ENCODE assay signal across 10 cellular contexts in genomic region chr1:174967845-174968705, GRCh38. TPM values are rescaled to one million over a fixed set of nuclear protein-coding genes. Genes with fewer than 3 reads are reported as not detected.
DNase-seq lines count a peak whose midpoint lies in the region; ATAC-seq and TF ChIP-seq lines count a peak whose summit lies in the region.
"Had no signal": no experiment of that assay in that cellular context is flagged by ENCODE, and none has a peak within 500 bp of the region (broad histone marks: within the 10 kb centered on the region; RNA-seq: fewer than 3 reads in every experiment).

No MANE protein-coding gene starts in this region.

- no peak overlapping the region for H3K9ac ChIP-seq in SK-N-SH

- peak overlapping the region; percentile 73 for H3K4me3 Mint-ChIP-seq in activated B cell treated with CpG ODN at 0.5 μM for 24 hours

- H3K9me2 ChIP-seq in SK-N-SH: no peaks in the 10 kb centered on the region

- no peak overlapping the region for H2AFZ ChIP-seq in SK-N-SH (ENCODE audit: low read depth)

- H3K27ac Mint-ChIP-seq in activated B cell treated with CpG ODN at 0.5 μM for 24 hours: peak overlapping the region; percentile 85

- H3K4me1 Mint-ChIP-seq in activated B cell treated with CpG ODN at 0.5 μM for 24 hours: peaks cover 75% of the 10 kb centered on the region

- in situ Hi-C loops in ACHN (cut with HindIII; ENCODE audit: low pct_ligation_motif_present, low pct_unique_long_range_greater_than_20kb, low sequenced_read_pairs): no loop called here

- WGBS in SK-N-SH (ENCODE audit: low lambda C conversion rate): 67% methylated on average over 4 of the region's 4 CpGs
- 53 to 63% (median 55%) methylated on average over 4 of the region's 4 CpGs for WGBS in stomach, 5 donors

- POLR2A ChIA-PET in SK-N-SH (lab: Yijun Ruan, JAX): no interaction called here
- POLR2A ChIA-PET in activated B cell treated with CpG ODN at 0.5 μM for 24 hours (lab: Charles Lee): interaction anchor here (0.7 to 4.7 kb wide), 8 partner anchors 11 to 1492 kb away, joined by 3 to 34 read pairs (median 4); partner anchors contain the start of gene CACYBP

- TF ChIP-seq EP300 in SK-N-SH (IDR thresholded peaks at IDR 0.05; ENCODE audit: borderline replicate concordance in 1 of 2, low read depth in 1 of 2, low read length in 1 of 2) (no peak), stomach (IDR thresholded peaks at IDR 0.05) (no peak)

- CTCF ChIA-PET in SK-N-SH (lab: Yijun Ruan, JAX) (no interaction called here), activated B cell treated with CpG ODN at 0.5 μM for 24 hours (lab: Charles Lee) (interaction anchor here (0.6 kb wide), 1 partner anchor 225 kb away, joined by 4 read pairs; no protein-coding TSS in a partner anchor)

- H3K4me2 ChIP-seq in SK-N-SH: no peak overlapping the region

- H3K79me2 ChIP-seq in SK-N-SH (ENCODE audit: insufficient read depth): no peaks in the 10 kb centered on the region

- H3K27ac ChIP-seq in SK-N-SH (ENCODE audit: low read depth in 2 of 2, low read length in 1 of 2): no peak overlapping the region
- peak overlapping the region in 4 of 5 donors; percentile 60 to 81 (median 78) for H3K27ac ChIP-seq in stomach

- H3K9me3 Mint-ChIP-seq in activated B cell treated with CpG ODN at 0.5 μM for 24 hours: no peaks in the 10 kb centered on the region

- H3K9me3 ChIP-seq in SK-N-SH (no peaks in the 10 kb centered on the region), stomach (no peaks in the 10 kb centered on the region)
- H3K9me3 ChIP-seq: body of pancreas had no signal

- no peaks in the 10 kb centered on the region for H3F3A ChIP-seq in SK-N-SH (replicated peaks; ENCODE audit: insufficient read depth)

- ATAC-seq in SK-N-SH treated with all-trans-retinoic acid at 6 μM for 48 hours (no peak), activated B cell treated with CpG ODN at 0.5 μM for 24 hours (ENCODE audit: low read depth) (no peak), left colon (peak; percentile 64), HG03045 (IDR thresholded peaks at IDR 0.05; ENCODE audit: unreplicated experiment) (no peak)
- ATAC-seq: body of pancreas had no signal

- H3K4me1 ChIP-seq in SK-N-SH (ENCODE audit: control insufficient read depth in 1 of 2, insufficient read depth in 2 of 2, low read depth in 1 of 2, low read length in 1 of 2) (peaks cover 0 to 2% of the 10 kb centered on the region in 2 experiments; a peak in 2 of 4 replicates), stomach (peaks cover 43 to 79% (median 72%) of the 10 kb centered on the region in 4 donors)

- H3K36me3 ChIP-seq in SK-N-SH (replicated peaks in 1 of 2; ENCODE audit: control insufficient read depth in 1 of 2, insufficient read depth in 2 of 2, low read length in 1 of 2): no peaks in the 10 kb centered on the region
- peaks cover 0 to 12% (median 2%) of the 10 kb centered on the region in 4 donors for H3K36me3 ChIP-seq in stomach

- H3K4me3 ChIP-seq in SK-N-SH (ENCODE audit: low read depth in 2 of 2, low read length in 1 of 2) (no peak overlapping the region), stomach (no peak overlapping the region)
- H3K4me3 ChIP-seq: body of pancreas had no signal

- no peak for DNase-seq in SK-N-SH
- no peak for DNase-seq in activated B cell treated with CpG ODN at 0.5 μM for 24 hours
- DNase-seq in left colon: no peak
- DNase-seq in stomach: no peak
- DNase-seq in activated CD4-positive, CD25-positive, alpha-beta regulatory T cell (lab: John Stamatoyannopoulos, UW): no peak
- DNase-seq in ACHN: no peak
- DNase-seq: body of pancreas, NCI-H2171 treated with DMSO at 0.1 percent for 48 hours had no signal

- no peaks in the 10 kb centered on the region for H3K27me3 Mint-ChIP-seq in activated B cell treated with CpG ODN at 0.5 μM for 24 hours

- no peak for TF ChIP-seq POLR2A in stomach (IDR thresholded peaks at IDR 0.05)

- H3K27me3 ChIP-seq in SK-N-SH (ENCODE audit: insufficient read depth) (no peaks in the 10 kb centered on the region), stomach (no peaks in the 10 kb centered on the region)
- H3K27me3 ChIP-seq: body of pancreas had no signal

- TF ChIP-seq CTCF in SK-N-SH (IDR thresholded peaks at IDR 0.05) (no peak), activated B cell treated with CpG ODN at 0.5 μM for 24 hours (IDR thresholded peaks at IDR 0.05) (no peak), stomach (IDR thresholded peaks at IDR 0.05) (no peak)

- H3K36me3 Mint-ChIP-seq in activated B cell treated with CpG ODN at 0.5 μM for 24 hours (ENCODE audit: low read depth): peaks cover 20% of the 10 kb centered on the region

- intact Hi-C loops in activated B cell treated with CpG ODN at 0.5 μM for 24 hours (cut with micrococcal nuclease) (loop anchor here (1.0 to 2.0 kb wide), 3 partner anchors 15 to 31 kb away; partner anchors contain the start of gene CACYBP), left colon (cut with DNase I, micrococcal nuclease) (loop anchor here in 1 of 2 donors (5.0 kb wide), 1 partner anchor 91 kb away; no protein-coding TSS in a partner anchor), stomach (cut with DNase I; ENCODE audit: low total_unique reads) (no loop called here)

- H4K20me1 ChIP-seq in SK-N-SH (ENCODE audit: insufficient read depth): no peaks in the 10 kb centered on the region

- no peak for TF ChIP-seq RAD21 in SK-N-SH (IDR thresholded peaks at IDR 0.05; ENCODE audit: low read length)

TF ChIP-seq in SK-N-SH treated with all-trans-retinoic acid at 6 μM for 48 hours, 23 proteins besides CTCF, POLR2A, EP300 and RAD21:
- TF ChIP-seq, protein P1, sequence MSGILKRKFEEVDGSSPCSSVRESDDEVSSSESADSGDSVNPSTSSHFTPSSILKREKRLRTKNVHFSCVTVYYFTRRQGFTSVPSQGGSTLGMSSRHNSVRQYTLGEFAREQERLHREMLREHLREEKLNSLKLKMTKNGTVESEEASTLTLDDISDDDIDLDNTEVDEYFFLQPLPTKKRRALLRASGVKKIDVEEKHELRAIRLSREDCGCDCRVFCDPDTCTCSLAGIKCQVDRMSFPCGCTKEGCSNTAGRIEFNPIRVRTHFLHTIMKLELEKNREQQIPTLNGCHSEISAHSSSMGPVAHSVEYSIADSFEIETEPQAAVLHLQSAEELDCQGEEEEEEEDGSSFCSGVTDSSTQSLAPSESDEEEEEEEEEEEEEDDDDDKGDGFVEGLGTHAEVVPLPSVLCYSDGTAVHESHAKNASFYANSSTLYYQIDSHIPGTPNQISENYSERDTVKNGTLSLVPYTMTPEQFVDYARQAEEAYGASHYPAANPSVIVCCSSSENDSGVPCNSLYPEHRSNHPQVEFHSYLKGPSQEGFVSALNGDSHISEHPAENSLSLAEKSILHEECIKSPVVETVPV (CRISPR knock-in tag; IDR thresholded peaks at IDR 0.05): no peak
- peak; percentile 28; the same call in 1 of the 2 replicates for TF ChIP-seq OSR1 (CRISPR knock-in tag; IDR thresholded peaks at IDR 0.05)

TF ChIP-seq in SK-N-SH, 30 proteins besides CTCF, POLR2A, EP300 and RAD21:
- TF ChIP-seq USF1 (IDR thresholded peaks at IDR 0.05; ENCODE audit: borderline replicate concordance, low read depth) (no peak), MEF2A (IDR thresholded peaks at IDR 0.05; ENCODE audit: borderline replicate concordance, low read depth) (no peak), SMC3 (IDR thresholded peaks at IDR 0.05; ENCODE audit: low read depth, low read length) (no peak), MXI1 (IDR thresholded peaks at IDR 0.05; ENCODE audit: low read depth, low read length) (no peak)

RNA-seq across cellular contexts. Expression of gene CACYBP, which starts 31.7 kb away (rescaled TPM):
- polyA plus RNA-seq in SK-N-SH (2012; rRNA removed) (40.0 and 56.2 TPM in 2 replicates), stomach (10 to 100 TPM; 38.2 to 64.4 (median 63.8) TPM)
- 78.7 and 87.8 TPM in 2 replicates for polyA plus RNA-seq in SK-N-SH (2012; cell fraction: cytosol; rRNA removed)
- polyA plus RNA-seq in SK-N-SH (2012; cell fraction: nucleus; rRNA removed): 18.5 and 28.9 TPM in 2 replicates
- total RNA-seq in activated B cell treated with CpG ODN at 0.5 μM for 24 hours (90.9 and 98.8 TPM in 2 replicates), left colon (10 to 100 TPM; 46.0 to 55.6 TPM), stomach (100 to 1,000 TPM in 3 of 5 donors, 10 to 100 TPM in 2; 16.5 to 317 (median 125) TPM)

RNA-seq across cellular contexts. Expression of gene MRPS14, which starts 55.1 kb away (rescaled TPM):
- polyA plus RNA-seq in SK-N-SH (2012; rRNA removed) (18.2 and 18.7 TPM in 2 replicates), stomach (10 to 100 TPM; 20.3 to 28.3 (median 24.3) TPM)
- 18.7 and 21.2 TPM in 2 replicates for polyA plus RNA-seq in SK-N-SH (2012; cell fraction: cytosol; rRNA removed)
- 19.9 and 26.6 TPM in 2 replicates for polyA plus RNA-seq in SK-N-SH (2012; cell fraction: nucleus; rRNA removed)
- total RNA-seq in activated B cell treated with CpG ODN at 0.5 μM for 24 hours (36.5 and 36.9 TPM in 2 replicates), left colon (10 to 100 TPM; 25.2 to 26.6 TPM), stomach (10 to 100 TPM in 3 of 5 donors, 1 to 10 TPM in 2; 7.0 to 45.9 (median 12.5) TPM)

Comparison
In these comparisons a context has a peak if more than half of its experiments do, and no peak if none do; other contexts are left out.
1. H3K27ac ChIP-seq: peak in stomach (4 of 5); none in SK-N-SH (0 of 2).